20 cellular contexts compared by ENCODE assay signal in genomic region chr1:3004285-3005205, GRCh38. TPM values are rescaled to one million over a fixed set of nuclear protein-coding genes. Genes with fewer than 3 reads are reported as not detected.
A peak's percentile ranks its signal among the peaks of the same experiment; 100 is the strongest.
DNase-seq lines count a peak whose midpoint lies in the region; ATAC-seq, FAIRE-seq and TF ChIP-seq lines count a peak whose summit lies in the region.
"Had no signal": no experiment of that assay in that cellular context is flagged by ENCODE, and none has a peak within 500 bp of the region (broad histone marks: within the 10 kb centered on the region; RNA-seq: fewer than 3 reads in every experiment).

No MANE protein-coding gene starts in this region.

- H3K4me1 ChIP-seq in BLaER1 treated with 17β-estradiol and CSF1 and Interleukin-3, amounts not matched to agents 10 nM and 100 nM = peaks cover 0 to 45% (median 31%) of the 10 kb centered on the region in 10 experiments; a peak in 16 of 20 replicates
- H3K4me1 ChIP-seq in kidney (ENCODE audit: control insufficient read depth in 1 of 2, insufficient read depth in 1 of 2, low read depth in 1 of 2, low read length in 2 of 2) = no peaks in the 10 kb centered on the region

- H3K4me1 Mint-ChIP-seq in activated T-cell treated with anti-CD3 and anti-CD28 coated beads, Interleukin-2, amount 50 U/mL, for 72 hours (ENCODE audit: low read depth) = no peaks in the 10 kb centered on the region

- no peak for TF ChIP-seq CTCF in kidney (IDR thresholded peaks at IDR 0.05; ENCODE audit: borderline replicate concordance, extremely low read depth, insufficient read depth)

- 0 out of 22 replicates have a peak overlapping the region, but pooled peaks of 1 of the 11 experiments have one; percentile 14 for H3K27ac ChIP-seq in BLaER1 treated with 17β-estradiol and CSF1 and Interleukin-3, amounts not matched to agents 10 nM and 100 nM
- no peak overlapping the region for H3K27ac ChIP-seq in kidney (ENCODE audit: low read depth in 2 of 2, low read length in 2 of 2)
- H3K27ac ChIP-seq: GM23248, HL-60 had no signal

- FAIRE-seq in kidney (lab: Jason Lieb, UNC) = no peak
- FAIRE-seq: A204.1, G401.6 had no signal

- H3K9me3 Mint-ChIP-seq in activated T-cell treated with anti-CD3 and anti-CD28 coated beads, Interleukin-2, amount 50 U/mL, for 72 hours = peaks cover 0 to 11% of the 10 kb centered on the region in 2 donors

- peaks cover 33 to 40% (median 38%) of the 10 kb centered on the region in 11 experiments for H3K9me3 ChIP-seq in BLaER1 treated with 17β-estradiol and CSF1 and Interleukin-3, amounts not matched to agents 10 nM and 100 nM (replicated peaks in 1 of 11)
- H3K9me3 ChIP-seq in kidney (ENCODE audit: control insufficient read depth in 1 of 2, low read length in 2 of 2) = peaks cover 4 to 7% of the 10 kb centered on the region in 2 donors

- peaks cover 4 to 5% of the 10 kb centered on the region in 2 donors for H3K36me3 Mint-ChIP-seq in activated T-cell treated with anti-CD3 and anti-CD28 coated beads, Interleukin-2, amount 50 U/mL, for 72 hours (ENCODE audit: insufficient read depth in 2 of 2)

- peaks cover 4% of the 10 kb centered on the region for H3K27me3 Mint-ChIP-seq in activated T-cell treated with anti-CD3 and anti-CD28 coated beads, Interleukin-2, amount 50 U/mL, for 72 hours (ENCODE audit: low read depth)

- ATAC-seq in activated T-cell treated with anti-CD3 and anti-CD28 coated beads, Interleukin-2, amount 50 U/mL, for 72 hours (replicated peaks in 1 of 2) = no peak
- no peak for ATAC-seq in sciatic nerve
- ATAC-seq: PC-3 had no signal

- peak; percentile 12 for DNase-seq in activated T-cell treated with anti-CD3 and anti-CD28 coated beads, Interleukin-2, amount 50 U/mL, for 1 hour
- DNase-seq in activated T-cell treated with anti-CD3 and anti-CD28 coated beads, Interleukin-2, amount 50 U/mL, for 72 hours = no peak
- peak; percentile 48 for DNase-seq in kidney
- DNase-seq in sciatic nerve (ENCODE audit: low spot score) = peak; percentile 34
- DNase-seq in stimulated activated CD4-positive, alpha-beta T cell treated with anti-CD3 and anti-CD28 coated beads, Interleukin-4, amount 100 ng/mL, for 1 hour = no peak
- no peak for DNase-seq in UCSD-AML1 (lab: John Stamatoyannopoulos, UW; ENCODE audit: unreplicated experiment)
- no peak for DNase-seq in NCI-H1092 treated with DMSO at 0.1 percent for 48 hours (lab: John Stamatoyannopoulos, UW)
- DNase-seq: C1 segment of cervical spinal cord, DND-41, GM23248, HCEC 1CT, NCI-H1417 treated with DMSO at 0.1 percent for 48 hours, NCI-H2029, NCI-H510A, NCI-H774, PC-3 had no signal

- intact Hi-C loops in kidney (cut with DNase I) (no loop called here), sciatic nerve (cut with DNase I) (no loop called here)

- no peak overlapping the region for H3K4me3 ChIP-seq in BLaER1 treated with 17β-estradiol and CSF1 and Interleukin-3, amounts not matched to agents 10 nM and 100 nM
- H3K4me3 ChIP-seq in kidney (ENCODE audit: low read length in 2 of 2) = no peak overlapping the region
- H3K4me3 ChIP-seq: GM23248 had no signal

- no peak overlapping the region for H3K27ac Mint-ChIP-seq in activated T-cell treated with anti-CD3 and anti-CD28 coated beads, Interleukin-2, amount 50 U/mL, for 72 hours

- H3K4me2 ChIP-seq in BLaER1 treated with 17β-estradiol and CSF1 and Interleukin-3, amounts not matched to agents 10 nM and 100 nM = peak overlapping the region in 9 of 11 experiments; percentile 26 to 84 (median 71); a peak in 17 of 22 replicates

- no peak overlapping the region for H3K4me3 Mint-ChIP-seq in activated T-cell treated with anti-CD3 and anti-CD28 coated beads, Interleukin-2, amount 50 U/mL, for 72 hours

- peaks cover 0 to 23% (median 12%) of the 10 kb centered on the region in 11 experiments; a peak in 12 of 22 replicates for H4K20me1 ChIP-seq in BLaER1 treated with 17β-estradiol and CSF1 and Interleukin-3, amounts not matched to agents 10 nM and 100 nM

- peaks cover 0 to 9% (median 0%) of the 10 kb centered on the region in 11 experiments; a peak in 1 of 22 replicates for H3K36me3 ChIP-seq in BLaER1 treated with 17β-estradiol and CSF1 and Interleukin-3, amounts not matched to agents 10 nM and 100 nM
- H3K36me3 ChIP-seq in kidney (ENCODE audit: control insufficient read depth in 1 of 2, insufficient read depth in 2 of 2, low read length in 2 of 2) = no peaks in the 10 kb centered on the region

- H3K9ac ChIP-seq in BLaER1 treated with 17β-estradiol and CSF1 and Interleukin-3, amounts not matched to agents 10 nM and 100 nM = no peak overlapping the region; a peak in 1 of 22 replicates
- no peak overlapping the region for H3K9ac ChIP-seq in kidney (ENCODE audit: low read length in 2 of 2)
- H3K9ac ChIP-seq: GM23248 had no signal

- H3K27me3 ChIP-seq in BLaER1 treated with 17β-estradiol and CSF1 and Interleukin-3, amounts not matched to agents 10 nM and 100 nM = peaks cover 12 to 45% (median 22%) of the 10 kb centered on the region in 11 experiments; a peak in 20 of 22 replicates

RNA-seq across cellular contexts. Expression of gene ACTRT2, which starts 16.7 kb away (rescaled TPM):
- not detected for total RNA-seq in activated T-cell treated with anti-CD3 and anti-CD28 coated beads, Interleukin-2, amount 50 U/mL, for 72 hours
- total RNA-seq in kidney = not detected
- not detected for polyA plus RNA-seq in kidney (ENCODE audit: insufficient read depth, low read depth, low replicate concordance)
- not detected for total RNA-seq in sciatic nerve
- total RNA-seq: GM23248, PC-3 had no signal
- polyA plus RNA-seq: GM23248 had no signal

Comparison
In these comparisons a context has a peak if more than half of its experiments do, and no peak if none do; other contexts are left out.
1. DNase-seq: peak in activated T-cell treated with anti-CD3 and anti-CD28 coated beads, Interleukin-2, amount 50 U/mL, for 1 hour (single experiment), kidney (single experiment) and sciatic nerve (single experiment); none in activated T-cell treated with anti-CD3 and anti-CD28 coated beads, Interleukin-2, amount 50 U/mL, for 72 hours (0 of 2), stimulated activated CD4-positive, alpha-beta T cell treated with anti-CD3 and anti-CD28 coated beads, Interleukin-4, amount 100 ng/mL, for 1 hour (single experiment), UCSD-AML1 (single experiment) and NCI-H1092 treated with DMSO at 0.1 percent for 48 hours (single experiment).